In genomic region chr9:5582835-5583195, GRCh38 we compare ENCODE assay signal across 9 cellular contexts. TPM values are rescaled to one million over a fixed set of nuclear protein-coding genes. Genes with fewer than 3 reads are reported as not detected.
DNase-seq lines count a peak whose midpoint lies in the region; ATAC-seq and TF ChIP-seq lines count a peak whose summit lies in the region.
"Had no signal": no experiment of that assay in that cellular context is flagged by ENCODE, and none has a peak within 500 bp of the region (broad histone marks: within the 10 kb centered on the region; RNA-seq: fewer than 3 reads in every experiment).

No MANE protein-coding gene starts in this region.

- H3K4me1 ChIP-seq in OCI-LY1 (ENCODE audit: insufficient read depth, low read length, severe bottlenecking), result peaks cover 34% of the 10 kb centered on the region

- no peaks in the 10 kb centered on the region for H3K79me2 ChIP-seq in OCI-LY1 (ENCODE audit: insufficient read depth, low read length)

- peak; percentile 80 for DNase-seq in choroid plexus epithelial cell (ENCODE audit: low read depth)
- DNase-seq in retinal pigment epithelial cell (ENCODE audit: low read depth), result peak; percentile 84
- DNase-seq in AML-193 (lab: John Stamatoyannopoulos, UW), result no peak
- DNase-seq in posterior vena cava (ENCODE audit: low spot score), result no peak
- DNase-seq in NCI-H1105 (lab: John Stamatoyannopoulos, UW), result no peak

- no peaks in the 10 kb centered on the region for H3K9me3 ChIP-seq in OCI-LY1 (ENCODE audit: low read length)

- no peaks in the 10 kb centered on the region for H3K9me2 ChIP-seq in OCI-LY1 (ENCODE audit: low read depth, low read length)

- TF ChIP-seq CTCF in OCI-LY1 (IDR thresholded peaks at IDR 0.05; ENCODE audit: low read length) (no peak), choroid plexus epithelial cell (conservative IDR thresholded peaks at IDR 0.05; ENCODE audit: low read depth, low read length) (no peak), retinal pigment epithelial cell (conservative IDR thresholded peaks at IDR 0.05; ENCODE audit: low read depth, low read length) (no peak)

- H4K20me1 ChIP-seq in OCI-LY1 (ENCODE audit: insufficient read depth, low read length), result no peaks in the 10 kb centered on the region

- H3K4me3 ChIP-seq in OCI-LY1 (ENCODE audit: low read depth, low read length, poor library complexity, severe bottlenecking) (peak overlapping the region; percentile 10), choroid plexus epithelial cell (ENCODE audit: low read depth, low read length) (no peak overlapping the region), retinal pigment epithelial cell (ENCODE audit: low read length) (no peak overlapping the region)

- peak overlapping the region; percentile 32 for H3K9ac ChIP-seq in OCI-LY1 (ENCODE audit: low read length)

- H2AFZ ChIP-seq in OCI-LY1 (ENCODE audit: low read length), result peak overlapping the region; percentile 26; the same call in 1 of the 2 replicates

- H3K4me2 ChIP-seq in OCI-LY1 (ENCODE audit: low read length), result peak overlapping the region; percentile 51

- no peaks in the 10 kb centered on the region for H3K36me3 ChIP-seq in OCI-LY1 (ENCODE audit: insufficient read depth, low read length)

- no peaks in the 10 kb centered on the region for H3F3A ChIP-seq in OCI-LY1 (ENCODE audit: insufficient read depth, low read length)

- H3K27me3 ChIP-seq in OCI-LY1 (ENCODE audit: insufficient read depth, low read length), result no peaks in the 10 kb centered on the region

- intact Hi-C loops in posterior vena cava (cut with DNase I), result no loop called here

- H3K27ac ChIP-seq in OCI-LY1 (ENCODE audit: low read depth, low read length, poor library complexity, severe bottlenecking), result peak overlapping the region; percentile 80

- peak; percentile 59 for ATAC-seq in GM18498 (IDR thresholded peaks at IDR 0.05; ENCODE audit: unreplicated experiment)
- peak; percentile 55 for ATAC-seq in GM21786 (IDR thresholded peaks at IDR 0.05; ENCODE audit: unreplicated experiment)
- ATAC-seq: Panc1 had no signal

RNA-seq across cellular contexts. Expression of gene RIC1, which starts 46.1 kb away (rescaled TPM):
- 10 to 100 TPM; 20.2 to 25.2 TPM for total RNA-seq in posterior vena cava

Comparison
In these comparisons a context has a peak if more than half of its experiments do, and no peak if none do; other contexts are left out.
1. DNase-seq: peak in choroid plexus epithelial cell (single experiment) and retinal pigment epithelial cell (single experiment); none in AML-193 (0 of 2), posterior vena cava (single experiment) and NCI-H1105 (single experiment).